In the genomic region with DNA sequence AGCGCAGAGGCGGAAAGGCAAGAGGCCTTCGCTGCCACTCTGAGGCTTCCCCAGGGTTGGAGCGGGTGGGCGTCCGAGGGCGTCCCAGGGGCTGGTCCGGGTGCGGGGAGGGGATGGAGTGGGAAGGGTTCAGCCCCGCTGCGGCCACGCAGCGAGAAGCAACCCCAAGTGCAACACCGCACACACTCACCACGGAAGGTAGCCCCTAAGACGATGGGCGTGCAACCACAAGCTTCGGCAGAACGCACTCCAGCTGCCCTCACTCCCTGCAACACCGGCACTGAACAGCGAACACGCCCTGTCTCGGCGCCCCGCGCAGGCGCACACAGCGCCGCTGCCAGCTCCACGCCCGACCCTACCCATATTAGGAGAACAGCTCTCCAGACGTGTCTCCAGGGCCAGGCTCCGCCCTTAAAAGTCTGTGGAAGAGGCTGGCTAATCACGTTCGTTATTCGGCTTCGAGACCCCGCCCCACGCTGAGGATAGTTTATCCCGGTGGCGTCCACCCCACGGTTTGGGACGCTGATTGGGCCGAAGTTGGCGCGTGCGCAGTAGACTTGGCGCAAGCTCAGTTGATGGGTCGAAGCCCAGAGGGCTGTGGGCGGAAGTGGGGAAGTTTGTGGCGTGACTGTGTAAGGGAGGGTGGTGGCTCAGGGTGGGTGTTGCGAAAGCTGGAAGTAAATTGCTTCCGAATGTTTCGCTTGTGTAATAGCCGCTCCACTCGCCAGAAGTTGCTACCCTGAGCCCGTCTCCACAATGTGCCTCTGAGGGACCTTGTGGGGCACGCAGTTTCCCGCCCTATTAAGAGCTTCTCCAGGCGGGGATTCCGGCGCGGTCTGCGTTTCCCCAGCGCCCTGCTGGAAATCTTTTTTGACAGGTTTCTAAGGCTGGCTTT, we compare ENCODE assay signal across 1 cellular context.
TF ChIP-seq lines count a peak whose summit lies in the region.

A gene (minus strand): TSS at position 300 of the 895 bp plus-strand sequence. CDS start 343 bp downstream, outside the sequence.

TF ChIP-seq in K562, 482 proteins besides CTCF, POLR2A, EP300 and RAD21 (continued from another document and continues in another):
- TF ChIP-seq ELF1 (tag; IDR thresholded peaks at IDR 0.05) (peak; percentile 100), NUFIP1 (IDR thresholded peaks at IDR 0.05; ENCODE audit: partially characterized antibody) (no peak), ARHGAP35 (IDR thresholded peaks at IDR 0.05; ENCODE audit: partially characterized antibody) (no peak), ELF2 (CRISPR knock-in tag; IDR thresholded peaks at IDR 0.05) (peak; percentile 99), RBFOX2 (IDR thresholded peaks at IDR 0.05; ENCODE audit: low read depth, low read length) (peak; percentile 97), NFRKB (IDR thresholded peaks at IDR 0.05; ENCODE audit: low read depth) (peak; percentile 54; the same call in 1 of the 2 replicates), PHTF2 (CRISPR knock-in tag; IDR thresholded peaks at IDR 0.05) (no peak), ZNF507 (tag; conservative IDR thresholded peaks at IDR 0.05) (no peak), SRF (CRISPR knock-in tag; IDR thresholded peaks at IDR 0.05) (peak; percentile 96 to 99), HDAC2 (IDR thresholded peaks at IDR 0.05) (0 out of 2 replicates have a peak, but pooled peaks have one; percentile 35), POLR2G (IDR thresholded peaks at IDR 0.05; ENCODE audit: low read depth, low read length) (peak; percentile 95), OTX1 (CRISPR knock-in tag; IDR thresholded peaks at IDR 0.05) (no peak), TAF9B (IDR thresholded peaks at IDR 0.05; ENCODE audit: partially characterized antibody) (peak; percentile 52), ETV6 (IDR thresholded peaks at IDR 0.05; ENCODE audit: borderline replicate concordance in 1 of 2, low read depth in 2 of 2, low read length in 1 of 2) (0 out of 4 replicates have a peak, but pooled peaks of 1 of the 2 experiments have one; percentile 44), ETV6 (CRISPR knock-in tag; IDR thresholded peaks at IDR 0.05; ENCODE audit: borderline replicate concordance) (no peak), SIX5 (IDR thresholded peaks at IDR 0.05; ENCODE audit: borderline replicate concordance in 1 of 2, insufficient read depth in 1 of 2, low read depth in 1 of 2, low read length in 2 of 2) (peak; percentile 49 to 55; a peak in 3 of 4 replicates), BHLHE40 (IDR thresholded peaks at IDR 0.05; ENCODE audit: low read length) (peak; percentile 68), SMAD4 (CRISPR knock-in tag; conservative IDR thresholded peaks at IDR 0.05) (peak; percentile 76), SUPT5H (IDR thresholded peaks at IDR 0.05) (peak; percentile 74), CCNT2 (IDR thresholded peaks at IDR 0.05; ENCODE audit: borderline replicate concordance, extremely low read depth, insufficient read length, low read depth, low read length) (peak; percentile 34), SP2 (IDR thresholded peaks at IDR 0.05; ENCODE audit: extremely low read depth, low read depth, low read length, poor library complexity, severe bottlenecking) (peak; percentile 14), NR1H2 (CRISPR knock-in tag; IDR thresholded peaks at IDR 0.05) (no peak), ZNF217 (CRISPR knock-in tag; IDR thresholded peaks at IDR 0.05) (no peak), ZNF316 (IDR thresholded peaks at IDR 0.05) (no peak)
- TF ChIP-seq, protein P1, sequence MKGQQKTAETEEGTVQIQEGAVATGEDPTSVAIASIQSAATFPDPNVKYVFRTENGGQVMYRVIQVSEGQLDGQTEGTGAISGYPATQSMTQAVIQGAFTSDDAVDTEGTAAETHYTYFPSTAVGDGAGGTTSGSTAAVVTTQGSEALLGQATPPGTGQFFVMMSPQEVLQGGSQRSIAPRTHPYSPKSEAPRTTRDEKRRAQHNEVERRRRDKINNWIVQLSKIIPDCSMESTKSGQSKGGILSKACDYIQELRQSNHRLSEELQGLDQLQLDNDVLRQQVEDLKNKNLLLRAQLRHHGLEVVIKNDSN (CRISPR knock-in tag; IDR thresholded peaks at IDR 0.05) = peak; percentile 35; the same call in 1 of the 2 replicates
- TF ChIP-seq, protein P2, sequence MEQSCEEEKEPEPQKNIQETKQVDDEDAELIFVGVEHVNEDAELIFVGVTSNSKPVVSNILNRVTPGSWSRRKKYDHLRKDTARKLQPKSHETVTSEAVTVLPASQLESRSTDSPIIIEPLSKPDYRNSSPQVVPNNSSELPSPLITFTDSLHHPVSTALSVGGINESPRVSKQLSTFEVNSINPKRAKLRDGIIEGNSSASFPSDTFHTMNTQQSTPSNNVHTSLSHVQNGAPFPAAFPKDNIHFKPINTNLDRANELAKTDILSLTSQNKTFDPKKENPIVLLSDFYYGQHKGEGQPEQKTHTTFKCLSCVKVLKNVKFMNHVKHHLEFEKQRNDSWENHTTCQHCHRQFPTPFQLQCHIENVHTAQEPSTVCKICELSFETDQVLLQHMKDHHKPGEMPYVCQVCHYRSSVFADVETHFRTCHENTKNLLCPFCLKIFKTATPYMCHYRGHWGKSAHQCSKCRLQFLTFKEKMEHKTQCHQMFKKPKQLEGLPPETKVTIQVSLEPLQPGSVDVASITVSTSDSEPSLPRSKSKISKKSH (CRISPR knock-in tag; IDR thresholded peaks at IDR 0.05) = no peak
- TF ChIP-seq, protein P3, sequence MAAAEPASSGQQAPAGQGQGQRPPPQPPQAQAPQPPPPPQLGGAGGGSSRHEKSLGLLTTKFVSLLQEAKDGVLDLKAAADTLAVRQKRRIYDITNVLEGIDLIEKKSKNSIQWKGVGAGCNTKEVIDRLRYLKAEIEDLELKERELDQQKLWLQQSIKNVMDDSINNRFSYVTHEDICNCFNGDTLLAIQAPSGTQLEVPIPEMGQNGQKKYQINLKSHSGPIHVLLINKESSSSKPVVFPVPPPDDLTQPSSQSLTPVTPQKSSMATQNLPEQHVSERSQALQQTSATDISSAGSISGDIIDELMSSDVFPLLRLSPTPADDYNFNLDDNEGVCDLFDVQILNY (CRISPR knock-in tag; IDR thresholded peaks at IDR 0.05) = no peak
- TF ChIP-seq, protein P4, sequence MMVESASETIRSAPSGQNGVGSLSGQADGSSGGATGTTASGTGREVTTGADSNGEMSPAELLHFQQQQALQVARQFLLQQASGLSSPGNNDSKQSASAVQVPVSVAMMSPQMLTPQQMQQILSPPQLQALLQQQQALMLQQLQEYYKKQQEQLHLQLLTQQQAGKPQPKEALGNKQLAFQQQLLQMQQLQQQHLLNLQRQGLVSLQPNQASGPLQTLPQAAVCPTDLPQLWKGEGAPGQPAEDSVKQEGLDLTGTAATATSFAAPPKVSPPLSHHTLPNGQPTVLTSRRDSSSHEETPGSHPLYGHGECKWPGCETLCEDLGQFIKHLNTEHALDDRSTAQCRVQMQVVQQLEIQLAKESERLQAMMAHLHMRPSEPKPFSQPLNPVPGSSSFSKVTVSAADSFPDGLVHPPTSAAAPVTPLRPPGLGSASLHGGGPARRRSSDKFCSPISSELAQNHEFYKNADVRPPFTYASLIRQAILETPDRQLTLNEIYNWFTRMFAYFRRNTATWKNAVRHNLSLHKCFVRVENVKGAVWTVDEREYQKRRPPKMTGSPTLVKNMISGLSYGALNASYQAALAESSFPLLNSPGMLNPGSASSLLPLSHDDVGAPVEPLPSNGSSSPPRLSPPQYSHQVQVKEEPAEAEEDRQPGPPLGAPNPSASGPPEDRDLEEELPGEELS (CRISPR knock-in tag; IDR thresholded peaks at IDR 0.05; ENCODE audit: borderline replicate concordance) = 0 out of 2 replicates have a peak, but pooled peaks have one; percentile 40
- TF ChIP-seq, protein P5, sequence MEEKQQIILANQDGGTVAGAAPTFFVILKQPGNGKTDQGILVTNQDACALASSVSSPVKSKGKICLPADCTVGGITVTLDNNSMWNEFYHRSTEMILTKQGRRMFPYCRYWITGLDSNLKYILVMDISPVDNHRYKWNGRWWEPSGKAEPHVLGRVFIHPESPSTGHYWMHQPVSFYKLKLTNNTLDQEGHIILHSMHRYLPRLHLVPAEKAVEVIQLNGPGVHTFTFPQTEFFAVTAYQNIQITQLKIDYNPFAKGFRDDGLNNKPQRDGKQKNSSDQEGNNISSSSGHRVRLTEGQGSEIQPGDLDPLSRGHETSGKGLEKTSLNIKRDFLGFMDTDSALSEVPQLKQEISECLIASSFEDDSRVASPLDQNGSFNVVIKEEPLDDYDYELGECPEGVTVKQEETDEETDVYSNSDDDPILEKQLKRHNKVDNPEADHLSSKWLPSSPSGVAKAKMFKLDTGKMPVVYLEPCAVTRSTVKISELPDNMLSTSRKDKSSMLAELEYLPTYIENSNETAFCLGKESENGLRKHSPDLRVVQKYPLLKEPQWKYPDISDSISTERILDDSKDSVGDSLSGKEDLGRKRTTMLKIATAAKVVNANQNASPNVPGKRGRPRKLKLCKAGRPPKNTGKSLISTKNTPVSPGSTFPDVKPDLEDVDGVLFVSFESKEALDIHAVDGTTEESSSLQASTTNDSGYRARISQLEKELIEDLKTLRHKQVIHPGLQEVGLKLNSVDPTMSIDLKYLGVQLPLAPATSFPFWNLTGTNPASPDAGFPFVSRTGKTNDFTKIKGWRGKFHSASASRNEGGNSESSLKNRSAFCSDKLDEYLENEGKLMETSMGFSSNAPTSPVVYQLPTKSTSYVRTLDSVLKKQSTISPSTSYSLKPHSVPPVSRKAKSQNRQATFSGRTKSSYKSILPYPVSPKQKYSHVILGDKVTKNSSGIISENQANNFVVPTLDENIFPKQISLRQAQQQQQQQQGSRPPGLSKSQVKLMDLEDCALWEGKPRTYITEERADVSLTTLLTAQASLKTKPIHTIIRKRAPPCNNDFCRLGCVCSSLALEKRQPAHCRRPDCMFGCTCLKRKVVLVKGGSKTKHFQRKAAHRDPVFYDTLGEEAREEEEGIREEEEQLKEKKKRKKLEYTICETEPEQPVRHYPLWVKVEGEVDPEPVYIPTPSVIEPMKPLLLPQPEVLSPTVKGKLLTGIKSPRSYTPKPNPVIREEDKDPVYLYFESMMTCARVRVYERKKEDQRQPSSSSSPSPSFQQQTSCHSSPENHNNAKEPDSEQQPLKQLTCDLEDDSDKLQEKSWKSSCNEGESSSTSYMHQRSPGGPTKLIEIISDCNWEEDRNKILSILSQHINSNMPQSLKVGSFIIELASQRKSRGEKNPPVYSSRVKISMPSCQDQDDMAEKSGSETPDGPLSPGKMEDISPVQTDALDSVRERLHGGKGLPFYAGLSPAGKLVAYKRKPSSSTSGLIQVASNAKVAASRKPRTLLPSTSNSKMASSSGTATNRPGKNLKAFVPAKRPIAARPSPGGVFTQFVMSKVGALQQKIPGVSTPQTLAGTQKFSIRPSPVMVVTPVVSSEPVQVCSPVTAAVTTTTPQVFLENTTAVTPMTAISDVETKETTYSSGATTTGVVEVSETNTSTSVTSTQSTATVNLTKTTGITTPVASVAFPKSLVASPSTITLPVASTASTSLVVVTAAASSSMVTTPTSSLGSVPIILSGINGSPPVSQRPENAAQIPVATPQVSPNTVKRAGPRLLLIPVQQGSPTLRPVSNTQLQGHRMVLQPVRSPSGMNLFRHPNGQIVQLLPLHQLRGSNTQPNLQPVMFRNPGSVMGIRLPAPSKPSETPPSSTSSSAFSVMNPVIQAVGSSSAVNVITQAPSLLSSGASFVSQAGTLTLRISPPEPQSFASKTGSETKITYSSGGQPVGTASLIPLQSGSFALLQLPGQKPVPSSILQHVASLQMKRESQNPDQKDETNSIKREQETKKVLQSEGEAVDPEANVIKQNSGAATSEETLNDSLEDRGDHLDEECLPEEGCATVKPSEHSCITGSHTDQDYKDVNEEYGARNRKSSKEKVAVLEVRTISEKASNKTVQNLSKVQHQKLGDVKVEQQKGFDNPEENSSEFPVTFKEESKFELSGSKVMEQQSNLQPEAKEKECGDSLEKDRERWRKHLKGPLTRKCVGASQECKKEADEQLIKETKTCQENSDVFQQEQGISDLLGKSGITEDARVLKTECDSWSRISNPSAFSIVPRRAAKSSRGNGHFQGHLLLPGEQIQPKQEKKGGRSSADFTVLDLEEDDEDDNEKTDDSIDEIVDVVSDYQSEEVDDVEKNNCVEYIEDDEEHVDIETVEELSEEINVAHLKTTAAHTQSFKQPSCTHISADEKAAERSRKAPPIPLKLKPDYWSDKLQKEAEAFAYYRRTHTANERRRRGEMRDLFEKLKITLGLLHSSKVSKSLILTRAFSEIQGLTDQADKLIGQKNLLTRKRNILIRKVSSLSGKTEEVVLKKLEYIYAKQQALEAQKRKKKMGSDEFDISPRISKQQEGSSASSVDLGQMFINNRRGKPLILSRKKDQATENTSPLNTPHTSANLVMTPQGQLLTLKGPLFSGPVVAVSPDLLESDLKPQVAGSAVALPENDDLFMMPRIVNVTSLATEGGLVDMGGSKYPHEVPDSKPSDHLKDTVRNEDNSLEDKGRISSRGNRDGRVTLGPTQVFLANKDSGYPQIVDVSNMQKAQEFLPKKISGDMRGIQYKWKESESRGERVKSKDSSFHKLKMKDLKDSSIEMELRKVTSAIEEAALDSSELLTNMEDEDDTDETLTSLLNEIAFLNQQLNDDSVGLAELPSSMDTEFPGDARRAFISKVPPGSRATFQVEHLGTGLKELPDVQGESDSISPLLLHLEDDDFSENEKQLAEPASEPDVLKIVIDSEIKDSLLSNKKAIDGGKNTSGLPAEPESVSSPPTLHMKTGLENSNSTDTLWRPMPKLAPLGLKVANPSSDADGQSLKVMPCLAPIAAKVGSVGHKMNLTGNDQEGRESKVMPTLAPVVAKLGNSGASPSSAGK (IDR thresholded peaks at IDR 0.05) = peak; percentile 79
- TF ChIP-seq, protein P6, sequence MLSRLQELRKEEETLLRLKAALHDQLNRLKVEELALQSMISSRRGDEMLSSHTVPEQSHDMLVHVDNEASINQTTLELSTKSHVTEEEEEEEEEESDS (CRISPR knock-in tag; IDR thresholded peaks at IDR 0.05) = no peak
- TF ChIP-seq, protein P7, sequence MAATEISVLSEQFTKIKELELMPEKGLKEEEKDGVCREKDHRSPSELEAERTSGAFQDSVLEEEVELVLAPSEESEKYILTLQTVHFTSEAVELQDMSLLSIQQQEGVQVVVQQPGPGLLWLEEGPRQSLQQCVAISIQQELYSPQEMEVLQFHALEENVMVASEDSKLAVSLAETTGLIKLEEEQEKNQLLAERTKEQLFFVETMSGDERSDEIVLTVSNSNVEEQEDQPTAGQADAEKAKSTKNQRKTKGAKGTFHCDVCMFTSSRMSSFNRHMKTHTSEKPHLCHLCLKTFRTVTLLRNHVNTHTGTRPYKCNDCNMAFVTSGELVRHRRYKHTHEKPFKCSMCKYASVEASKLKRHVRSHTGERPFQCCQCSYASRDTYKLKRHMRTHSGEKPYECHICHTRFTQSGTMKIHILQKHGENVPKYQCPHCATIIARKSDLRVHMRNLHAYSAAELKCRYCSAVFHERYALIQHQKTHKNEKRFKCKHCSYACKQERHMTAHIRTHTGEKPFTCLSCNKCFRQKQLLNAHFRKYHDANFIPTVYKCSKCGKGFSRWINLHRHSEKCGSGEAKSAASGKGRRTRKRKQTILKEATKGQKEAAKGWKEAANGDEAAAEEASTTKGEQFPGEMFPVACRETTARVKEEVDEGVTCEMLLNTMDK (IDR thresholded peaks at IDR 0.05; ENCODE audit: borderline replicate concordance, insufficient read depth, low read depth, low read length, poor library complexity, severe bottlenecking) = no peak
- TF ChIP-seq, protein P8, sequence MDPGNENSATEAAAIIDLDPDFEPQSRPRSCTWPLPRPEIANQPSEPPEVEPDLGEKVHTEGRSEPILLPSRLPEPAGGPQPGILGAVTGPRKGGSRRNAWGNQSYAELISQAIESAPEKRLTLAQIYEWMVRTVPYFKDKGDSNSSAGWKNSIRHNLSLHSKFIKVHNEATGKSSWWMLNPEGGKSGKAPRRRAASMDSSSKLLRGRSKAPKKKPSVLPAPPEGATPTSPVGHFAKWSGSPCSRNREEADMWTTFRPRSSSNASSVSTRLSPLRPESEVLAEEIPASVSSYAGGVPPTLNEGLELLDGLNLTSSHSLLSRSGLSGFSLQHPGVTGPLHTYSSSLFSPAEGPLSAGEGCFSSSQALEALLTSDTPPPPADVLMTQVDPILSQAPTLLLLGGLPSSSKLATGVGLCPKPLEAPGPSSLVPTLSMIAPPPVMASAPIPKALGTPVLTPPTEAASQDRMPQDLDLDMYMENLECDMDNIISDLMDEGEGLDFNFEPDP (CRISPR knock-in tag; IDR thresholded peaks at IDR 0.05) = no peak
